In the genomic region with DNA sequence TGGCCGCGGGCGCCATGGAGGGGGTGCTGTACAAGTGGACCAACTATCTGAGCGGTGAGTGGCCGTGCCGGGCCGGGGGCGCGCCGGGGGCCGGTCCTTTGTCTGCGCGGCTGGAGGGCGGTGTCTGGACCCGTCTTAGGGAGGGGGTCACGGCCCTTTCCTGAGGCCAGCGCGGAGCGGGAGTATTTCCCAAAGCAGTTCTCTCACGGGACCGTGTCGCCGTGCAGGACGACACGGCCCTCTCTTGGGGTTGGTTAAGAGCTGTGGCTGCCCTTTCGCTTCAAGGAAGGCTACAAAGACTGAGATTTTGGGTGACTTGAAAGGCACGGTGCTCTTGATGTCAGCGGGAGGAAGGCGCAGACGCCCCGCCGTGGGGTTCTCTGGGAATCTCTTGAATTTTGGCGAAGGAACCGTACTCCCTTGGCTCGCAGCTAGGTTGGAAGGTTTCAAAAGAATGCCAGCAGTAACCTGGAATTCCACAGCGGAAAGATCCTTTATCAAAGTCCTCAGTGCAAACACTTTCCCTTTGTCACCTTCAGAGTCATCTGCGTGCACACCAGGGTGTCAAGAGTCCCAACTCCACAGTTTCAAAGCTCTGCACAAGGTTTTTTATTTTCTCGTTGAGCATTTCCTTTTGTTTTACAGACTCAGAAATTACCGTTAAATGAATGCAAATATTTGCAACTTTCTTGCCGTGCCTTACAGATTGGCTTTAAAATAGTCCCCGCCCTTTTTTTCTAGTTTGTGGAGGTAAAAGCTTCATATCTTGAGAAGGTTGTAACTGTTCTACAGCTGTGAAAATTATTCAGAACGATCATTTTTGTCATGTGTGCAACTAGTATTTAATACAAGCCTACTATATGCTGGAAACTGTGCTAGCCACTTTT, we compare ENCODE assay signal across 8 cellular contexts. TPM values are rescaled to one million over a fixed set of nuclear protein-coding genes. Genes with fewer than 3 reads are reported as not detected.
A peak's percentile ranks its signal among the peaks of the same experiment; 100 is the strongest.
DNase-seq lines count a peak whose midpoint lies in the region; ATAC-seq, FAIRE-seq and TF ChIP-seq lines count a peak whose summit lies in the region.

No MANE protein-coding gene starts in this region.

- no peaks in the 10 kb centered on the region for H3K36me3 Mint-ChIP-seq in activated T-helper 17 cell treated with anti-CD3 and anti-CD28 coated beads, Interleukin-2, amount 50 U/mL, for 72 hours (ENCODE audit: low read depth)

- H3K27me3 Mint-ChIP-seq in activated T-helper 17 cell treated with anti-CD3 and anti-CD28 coated beads, Interleukin-2, amount 50 U/mL, for 72 hours: no peaks in the 10 kb centered on the region

- CTCF ChIA-PET in HEK293T (lab: Yijun Ruan, JAX): interaction anchor here (0.5 to 0.9 kb wide), 3 partner anchors 33 to 1232 kb away, joined by 3 to 4 read pairs (median 3); no protein-coding TSS in a partner anchor

- H3K27ac Mint-ChIP-seq in activated T-helper 17 cell treated with anti-CD3 and anti-CD28 coated beads, Interleukin-2, amount 50 U/mL, for 72 hours: no peak overlapping the region

- peaks cover 14% of the 10 kb centered on the region for H3K4me1 Mint-ChIP-seq in activated T-helper 17 cell treated with anti-CD3 and anti-CD28 coated beads, Interleukin-2, amount 50 U/mL, for 72 hours

- FAIRE-seq in pancreas (lab: Jason Lieb, UNC): no peak

- H3K27ac ChIP-seq in 22Rv1 (peak overlapping the region; percentile 81), pancreas (peak overlapping the region; percentile 78 to 90 (median 81))

- peak overlapping the region; percentile 83 to 97 (median 90) for H3K4me3 ChIP-seq in pancreas

- H3K4me3 Mint-ChIP-seq in activated T-helper 17 cell treated with anti-CD3 and anti-CD28 coated beads, Interleukin-2, amount 50 U/mL, for 72 hours: no peak overlapping the region

- TF ChIP-seq CTCF in 22Rv1 (IDR thresholded peaks at IDR 0.05) (peak; percentile 10), pancreas (IDR thresholded peaks at IDR 0.05) (no peak)

- intact Hi-C loops in head of caudate nucleus (cut with DNase I): loop anchor here (5.0 to 10.0 kb wide), 2 partner anchors 42 to 106 kb away; a partner anchor contains a TSS
- intact Hi-C loops in pancreas (cut with DNase I): no loop called here

- peaks cover 9 to 16% (median 13%) of the 10 kb centered on the region in 3 donors for H3K4me1 ChIP-seq in pancreas

- no peaks in the 10 kb centered on the region for H3K36me3 ChIP-seq in pancreas

- peak; percentile 39 for DNase-seq in GF-D8 (lab: John Stamatoyannopoulos, UW)
- DNase-seq in HEK293T (ENCODE audit: extremely low spot score): peak; percentile 19
- peak; percentile 48 for DNase-seq in LoVo (ENCODE audit: low spot score)
- DNase-seq in head of caudate nucleus: peak; percentile 28 to 79 (median 56)
- peak in 2 of 6 donors; percentile 59 to 84 for DNase-seq in pancreas
- no peak for DNase-seq in NCI-H2196 (lab: John Stamatoyannopoulos, UW; ENCODE audit: unreplicated experiment)

- H3K9me3 Mint-ChIP-seq in activated T-helper 17 cell treated with anti-CD3 and anti-CD28 coated beads, Interleukin-2, amount 50 U/mL, for 72 hours: no peaks in the 10 kb centered on the region

- H3K27me3 ChIP-seq in pancreas: no peaks in the 10 kb centered on the region

- POLR2A ChIA-PET in HEK293T (lab: Yijun Ruan, JAX): interaction anchor here (0.7 to 1.1 kb wide), 3 partner anchors 27 to 44 kb away, joined by 3 to 5 read pairs (median 4); no protein-coding TSS in a partner anchor

- 0 to 1% methylated on average over 39 to 42 of the region's 42 CpGs for WGBS in pancreas, 2 donors

- ATAC-seq in activated T-helper 17 cell treated with anti-CD3 and anti-CD28 coated beads, Interleukin-2, amount 50 U/mL, for 72 hours (replicated peaks): peak; percentile 39
- peak; percentile 0 to 9 (median 4) for ATAC-seq in pancreas

- H3K9me3 ChIP-seq in pancreas: no peaks in the 10 kb centered on the region

TF ChIP-seq in HEK293T, 16 proteins besides CTCF, POLR2A, EP300 and RAD21:
- TF ChIP-seq FOXM1 (IDR thresholded peaks at IDR 0.05; ENCODE audit: borderline replicate concordance) (no peak), TARDBP (IDR thresholded peaks at IDR 0.05) (no peak), BHLHE40 (IDR thresholded peaks at IDR 0.05; ENCODE audit: borderline replicate concordance) (no peak), HDGF (IDR thresholded peaks at IDR 0.05; ENCODE audit: borderline replicate concordance) (no peak), L3MBTL2 (conservative IDR thresholded peaks at IDR 0.05) (no peak), FOXK2 (IDR thresholded peaks at IDR 0.05) (no peak), CTBP1 (IDR thresholded peaks at IDR 0.05; ENCODE audit: borderline replicate concordance) (no peak), ZNF384 (IDR thresholded peaks at IDR 0.05) (no peak), ARNT (IDR thresholded peaks at IDR 0.05) (no peak), FOXA1 (IDR thresholded peaks at IDR 0.05) (no peak), SP1 (IDR thresholded peaks at IDR 0.05) (no peak), NFRKB (IDR thresholded peaks at IDR 0.05) (no peak)

RNA-seq across cellular contexts. Expression of a gene that starts 0.8 kb away (rescaled TPM):
- 10 to 100 TPM; 16.1 to 18.2 TPM for total RNA-seq in activated T-helper 17 cell treated with anti-CD3 and anti-CD28 coated beads, Interleukin-2, amount 50 U/mL, for 72 hours
- 1 to 10 TPM; 3.3 to 9.7 (median 4.7) TPM for total RNA-seq in pancreas
- 1 to 10 TPM; 1.7 to 1.9 TPM for polyA plus RNA-seq in pancreas

RNA-seq across cellular contexts. Expression of a gene that starts 2.5 kb away (rescaled TPM):
- total RNA-seq in activated T-helper 17 cell treated with anti-CD3 and anti-CD28 coated beads, Interleukin-2, amount 50 U/mL, for 72 hours: 1 to 10 TPM; 6.4 to 9.1 TPM
- 10 to 100 TPM in 3 of 6 donors, 1 to 10 TPM in 3; 3.8 to 12.7 (median 8.4) TPM for total RNA-seq in pancreas
- polyA plus RNA-seq in pancreas: 1 to 10 TPM; 3.3 to 5.1 TPM

RNA-seq across cellular contexts. Expression of a gene that starts 39.4 kb away (rescaled TPM):
- 1 to 10 TPM; 5.4 to 7.6 TPM for total RNA-seq in activated T-helper 17 cell treated with anti-CD3 and anti-CD28 coated beads, Interleukin-2, amount 50 U/mL, for 72 hours
- total RNA-seq in pancreas: 10 to 100 TPM; 25.6 to 48.0 (median 34.8) TPM
- 10 to 100 TPM in 1 of 2 donors, 1 to 10 TPM in 1; 7.7 to 22.3 TPM for polyA plus RNA-seq in pancreas
